In genomic region chr12:13211859-13212664, GRCh38 we compare ENCODE assay signal across 8 cellular contexts. TPM values are rescaled to one million over a fixed set of nuclear protein-coding genes. Genes with fewer than 3 reads are reported as not detected.
DNase-seq lines count a peak whose midpoint lies in the region; ATAC-seq, FAIRE-seq and TF ChIP-seq lines count a peak whose summit lies in the region.

No MANE protein-coding gene starts in this region.

- H3K9ac ChIP-seq in PC-3 (ENCODE audit: low read length), result no peak overlapping the region

- ATAC-seq in PC-3, result no peak; the same call in 1 of the 2 replicates
- no peak for ATAC-seq in thoracic aorta (ENCODE audit: insufficient number of reproducible peaks, low FRiP score, low read depth)
- ATAC-seq in HG02759 (IDR thresholded peaks at IDR 0.05; ENCODE audit: unreplicated experiment), result no peak

- H3K4me2 ChIP-seq in PC-3 (ENCODE audit: low read length), result no peak overlapping the region

- H3K9me2 ChIP-seq in PC-3 (replicated peaks; ENCODE audit: low read length), result no peaks in the 10 kb centered on the region

- H3K27me3 ChIP-seq in PC-3 (ENCODE audit: low read length), result no peaks in the 10 kb centered on the region
- H3K27me3 ChIP-seq in neutrophil, result peaks cover 10% of the 10 kb centered on the region
- no peaks in the 10 kb centered on the region for H3K27me3 ChIP-seq in thoracic aorta (replicated peaks; ENCODE audit: insufficient read depth)

- no peaks in the 10 kb centered on the region for H3K9me3 ChIP-seq in PC-3 (ENCODE audit: low read length)
- H3K9me3 ChIP-seq in neutrophil, result no peaks in the 10 kb centered on the region
- H3K9me3 ChIP-seq in thoracic aorta, result no peaks in the 10 kb centered on the region

- intact Hi-C loops in PC-3 (cut with micrococcal nuclease), result loop anchor here (1.0 to 10.0 kb wide), 3 partner anchors 22 to 227 kb away; no protein-coding TSS in a partner anchor

- DNase-seq in D721Med (ENCODE audit: insufficient read length, low spot score), result peak; percentile 36
- peak; percentile 31 for DNase-seq in HuH-7.5 (ENCODE audit: low spot score)
- DNase-seq in PC-3, result peak; percentile 77
- peak; percentile 61 for DNase-seq in activated T-cell treated with anti-CD3 and anti-CD28 coated beads, Interleukin-2, amount 50 U/mL, for 1 hour
- DNase-seq in fibroblast of gingiva (ENCODE audit: low read depth), result peak; percentile 49
- DNase-seq in thoracic aorta (ENCODE audit: low spot score), result no peak

- H3K27ac ChIP-seq in PC-3 (ENCODE audit: low read length) (peak overlapping the region; percentile 19), neutrophil (no peak overlapping the region), thoracic aorta (no peak overlapping the region)

- peak; percentile 89 for TF ChIP-seq CTCF in D721Med (IDR thresholded peaks at IDR 0.05; ENCODE audit: insufficient read depth, missing control alignments)
- peak; percentile 71 for TF ChIP-seq CTCF in PC-3 (conservative IDR thresholded peaks at IDR 0.05; ENCODE audit: low read depth, low read length)
- peak; percentile 49 for TF ChIP-seq CTCF in neutrophil (IDR thresholded peaks at IDR 0.05)
- peak; percentile 81 for TF ChIP-seq CTCF in thoracic aorta (IDR thresholded peaks at IDR 0.05)

- no TSS peak for BruUV-seq in PC-3 (replicated peaks; lab: Mats Ljungman, UMichigan)

- H3F3A ChIP-seq in PC-3 (ENCODE audit: low read length, unreplicated experiment), result no peaks in the 10 kb centered on the region

- peaks cover 15% of the 10 kb centered on the region for H4K20me1 ChIP-seq in PC-3 (ENCODE audit: low read length)

- POLR2A ChIA-PET in PC-3 (lab: Charles Lee; ENCODE audit: unreplicated experiment), result interaction anchor here (1.0 to 1.2 kb wide), 2 partner anchors 16 to 113 kb away, joined by 4 to 8 read pairs; partner anchors contain the start of gene EMP1

- FAIRE-seq in D721Med (lab: Jason Lieb, UNC), result peak; percentile 41

- H3K79me2 ChIP-seq in PC-3 (ENCODE audit: low read length), result peaks cover 41% of the 10 kb centered on the region

- H3K4me1 ChIP-seq in PC-3 (ENCODE audit: insufficient read depth, low read length), result peaks cover 49% of the 10 kb centered on the region
- no peaks in the 10 kb centered on the region for H3K4me1 ChIP-seq in neutrophil (ENCODE audit: control insufficient read depth in 1 of 2, insufficient read depth in 1 of 2, low read depth in 1 of 2, low read length in 1 of 2)
- H3K4me1 ChIP-seq in thoracic aorta (ENCODE audit: control insufficient read depth in 1 of 2, low read depth in 2 of 2), result peaks cover 0 to 13% of the 10 kb centered on the region in 2 donors

- H2AFZ ChIP-seq in PC-3 (ENCODE audit: low read length), result no peak overlapping the region

- CTCF ChIA-PET in PC-3 (lab: Charles Lee), result interaction anchor here (0.6 to 1.3 kb wide), 3 partner anchors 66 to 226 kb away, joined by 3 to 17 read pairs (median 14); no protein-coding TSS in a partner anchor

- H3K36me3 ChIP-seq in PC-3 (ENCODE audit: low read depth, low read length) (peaks cover 64% of the 10 kb centered on the region), neutrophil (no peaks in the 10 kb centered on the region), thoracic aorta (peaks cover 11% of the 10 kb centered on the region)

- H3K4me3 ChIP-seq in PC-3 (ENCODE audit: low read length), result no peak overlapping the region
- H3K4me3 ChIP-seq in neutrophil (ENCODE audit: low read depth in 1 of 2, low read length in 1 of 2), result no peak overlapping the region
- H3K4me3 ChIP-seq in thoracic aorta, result no peak overlapping the region

RNA-seq across cellular contexts. Expression of gene EMP1, which starts 15.5 kb away (rescaled TPM):
- 158 and 187 TPM in 2 replicates for total RNA-seq in PC-3 (2014; rRNA removed)
- total RNA-seq in thoracic aorta, result 1,000 to 10,000 TPM in 1 of 2 donors, 100 to 1,000 TPM in 1; 295 to 1,389 TPM
